13 cellular contexts compared by ENCODE assay signal in genomic region chr15:40702077-40702476, GRCh38. TPM values are rescaled to one million over a fixed set of nuclear protein-coding genes. Genes with fewer than 3 reads are reported as not detected.
DNase-seq lines count a peak whose midpoint lies in the region; ATAC-seq, FAIRE-seq and TF ChIP-seq lines count a peak whose summit lies in the region.
"Had no signal": no experiment of that assay in that cellular context is flagged by ENCODE, and none has a peak within 500 bp of the region (broad histone marks: within the 10 kb centered on the region; RNA-seq: fewer than 3 reads in every experiment).

No MANE protein-coding gene starts in this region.

- H3K4me1 Mint-ChIP-seq in Calu3 (ENCODE audit: low read depth, unreplicated experiment) = no peaks in the 10 kb centered on the region

- H3K9me3 Mint-ChIP-seq in Calu3 (ENCODE audit: low read depth, unreplicated experiment) = no peaks in the 10 kb centered on the region
- H3K9me3 Mint-ChIP-seq: activated naive CD8-positive, alpha-beta T cell treated with anti-CD3 and anti-CD28 coated beads for 36 hours; naive thymus-derived CD4-positive, alpha-beta T cell had no signal

- TF ChIP-seq CTCF in dorsolateral prefrontal cortex (IDR thresholded peaks at IDR 0.05 in 54 of 56, conservative IDR thresholded peaks at IDR 0.05 in 2 of 56; ENCODE audit: low read depth in 1 of 56, partially characterized antibody in 56 of 56) (peak in 12 of 56 donors; percentile 10 to 27 (median 18)), Calu3 (IDR thresholded peaks at IDR 0.05; ENCODE audit: unreplicated experiment) (no peak)

- no peaks in the 10 kb centered on the region for H3K27me3 Mint-ChIP-seq in Calu3 (ENCODE audit: unreplicated experiment)
- H3K27me3 Mint-ChIP-seq: activated naive CD8-positive, alpha-beta T cell treated with anti-CD3 and anti-CD28 coated beads for 36 hours; naive thymus-derived CD4-positive, alpha-beta T cell had no signal

- peaks cover 10% of the 10 kb centered on the region for H3K36me3 Mint-ChIP-seq in Calu3 (ENCODE audit: insufficient read depth, unreplicated experiment)

- no TSS peak for BruUV-seq in Calu3 (replicated peaks; lab: Mats Ljungman, UMichigan)

- no peak overlapping the region for H3K4me3 ChIP-seq in dorsolateral prefrontal cortex

- CTCF ChIA-PET in Calu3 (lab: Charles Lee) = no interaction called here

- no peak for FAIRE-seq in urothelium cell line (lab: Jason Lieb, UNC)
- FAIRE-seq: frontal cortex had no signal

- no peak overlapping the region for H3K27ac Mint-ChIP-seq in Calu3 (ENCODE audit: unreplicated experiment)
- H3K27ac Mint-ChIP-seq: activated naive CD8-positive, alpha-beta T cell treated with anti-CD3 and anti-CD28 coated beads for 36 hours; naive thymus-derived CD4-positive, alpha-beta T cell had no signal

- peak; percentile 13 to 18 for DNase-seq in AML-193 (lab: John Stamatoyannopoulos, UW)
- peak; percentile 7 for DNase-seq in GM19238 (ENCODE audit: insufficient read length, low spot score)
- DNase-seq in RPMI8226 = peak; percentile 9
- DNase-seq in glomerular endothelial cell (ENCODE audit: extremely low read depth, low read depth, low spot score) = peak; percentile 12
- DNase-seq in urothelium cell line (ENCODE audit: low spot score) = no peak
- DNase-seq in dorsolateral prefrontal cortex = no peak
- no peak for DNase-seq in Calu3
- DNase-seq: activated naive CD8-positive, alpha-beta T cell treated with anti-CD3 and anti-CD28 coated beads for 36 hours; DMS79; stimulated activated CD4-positive, alpha-beta T cell treated with anti-CD3 and anti-CD28 coated beads, Interleukin-4, amount 100 ng/mL, for 24 hours had no signal

- H3K27ac ChIP-seq in dorsolateral prefrontal cortex = no peak overlapping the region

- H3K27me3 ChIP-seq in dorsolateral prefrontal cortex = no peaks in the 10 kb centered on the region

- no peak for ATAC-seq in HG02571 (IDR thresholded peaks at IDR 0.05; ENCODE audit: unreplicated experiment)
- ATAC-seq: naive thymus-derived CD4-positive, alpha-beta T cell had no signal

- H3K4me3 Mint-ChIP-seq in Calu3 (ENCODE audit: low read depth, unreplicated experiment) = no peak overlapping the region
- H3K4me3 Mint-ChIP-seq: activated naive CD8-positive, alpha-beta T cell treated with anti-CD3 and anti-CD28 coated beads for 36 hours; naive thymus-derived CD4-positive, alpha-beta T cell had no signal

- intact Hi-C loops in dorsolateral prefrontal cortex (cut with DNase I) = no loop called here
- intact Hi-C loops in Calu3 (cut with micrococcal nuclease; ENCODE audit: unreplicated experiment) = no loop called here

RNA-seq across cellular contexts. Expression of gene RAD51, which starts 7.1 kb away (rescaled TPM):
- total RNA-seq in glomerular endothelial cell = 3.4 and 4.7 TPM in 2 replicates
- total RNA-seq in dorsolateral prefrontal cortex = 1 to 10 TPM in 35 of 120 experiments, under 1 TPM in 50, not detected in 35; 0.23 to 3.8 (median 0.87) TPM
- total RNA-seq in Calu3 (2022) = 12.8 and 14.5 TPM in 2 replicates

RNA-seq across cellular contexts. Expression of gene RMDN3, which starts 53.0 kb away (rescaled TPM):
- total RNA-seq in glomerular endothelial cell (20.5 and 26.5 TPM in 2 replicates), dorsolateral prefrontal cortex (10 to 100 TPM; 51.4 to 80.5 (median 65.4) TPM), Calu3 (2022) (23.5 and 25.5 TPM in 2 replicates)

Comparison
In these comparisons a context has a peak if more than half of its experiments do, and no peak if none do; other contexts are left out.
1. DNase-seq: peak in AML-193 (2 of 2), GM19238 (single experiment), RPMI8226 (single experiment) and glomerular endothelial cell (single experiment); none in urothelium cell line (single experiment), dorsolateral prefrontal cortex (0 of 10) and Calu3 (single experiment).